25 cellular contexts compared by ENCODE assay signal in the genomic region with DNA sequence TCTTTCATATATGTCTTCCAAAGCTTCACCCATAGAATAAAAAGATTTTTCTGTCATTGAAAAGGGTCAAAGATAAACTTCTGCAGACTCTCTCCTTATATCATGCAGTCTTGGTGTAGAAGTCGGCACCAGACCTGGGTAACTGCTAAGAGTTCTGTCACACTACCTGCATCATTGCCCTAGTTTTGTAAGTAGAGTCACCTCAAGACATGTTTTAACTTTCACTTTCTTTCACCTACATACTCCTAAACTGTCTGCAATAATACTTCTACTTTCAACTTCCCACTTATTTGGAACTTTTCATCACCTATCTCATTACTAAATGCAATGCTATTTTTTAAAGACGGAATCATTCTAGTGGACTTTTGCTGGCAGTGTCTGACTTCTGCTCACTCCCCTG.
"Had no signal": no experiment of that assay in that cellular context is flagged by ENCODE, and none has a peak within 500 bp of the region (broad histone marks: within the 10 kb centered on the region; RNA-seq: fewer than 3 reads in every experiment).

No MANE protein-coding gene starts in this region.

- H3K27ac ChIP-seq: heart right ventricle, sigmoid colon, thoracic aorta, upper lobe of right lung had no signal

- H3K4me3 ChIP-seq: heart right ventricle, sigmoid colon, smooth muscle cell, thoracic aorta, upper lobe of right lung had no signal

- H3K27me3 ChIP-seq: heart right ventricle, sigmoid colon, upper lobe of right lung had no signal

- H3K9me3 ChIP-seq: sigmoid colon, thoracic aorta, upper lobe of right lung had no signal

- H3K4me2 ChIP-seq: smooth muscle cell had no signal

- ATAC-seq: activated CD4-positive, alpha-beta T cell treated with anti-CD3 and anti-CD28 coated beads for 36 hours; activated naive CD4-positive, alpha-beta T cell treated with anti-CD3 and anti-CD28 coated beads, Interleukin-2, amount 50 U/mL, for 72 hours; activated T-helper 17 cell treated with anti-CD3 and anti-CD28 coated beads, Interleukin-2, amount 50 U/mL, for 72 hours; heart right ventricle; left colon; natural killer cell treated with Interleukin-12 subunit alpha and Interleukin-12 subunit beta and Interleukin-15 and Interleukin-18, amount 100 ng/mL, for 72 hours; upper lobe of right lung had no signal

- H3K36me3 ChIP-seq: heart right ventricle, sigmoid colon, thoracic aorta, upper lobe of right lung had no signal

- DNase-seq: activated B cell treated with CpG ODN at 0.5 μM for 24 hours; activated CD4-positive, alpha-beta T cell treated with anti-CD3 and anti-CD28 coated beads for 36 hours; activated CD4-positive, alpha-beta T cell treated with anti-CD3 and anti-CD28 coated beads, Interleukin-2, amount 50 U/mL, for 4 hours; activated CD8-positive, alpha-beta memory T cell treated with anti-CD3 and anti-CD28 coated beads for 24 hours; activated CD8-positive, alpha-beta memory T cell treated with anti-CD3 and anti-CD28 coated beads, Interleukin-2, amount 50 U/mL, for 4 hours; activated T-cell treated with anti-CD3 and anti-CD28 coated beads, Interleukin-2, amount 50 U/mL, for 24 hours; aorta; caudate nucleus; effector CD8-positive, alpha-beta T cell; erythroblast; foreskin fibroblast; heart right ventricle; left colon; retina; sigmoid colon; stimulated activated CD4-positive, alpha-beta T cell treated with anti-CD3 and anti-CD28 coated beads, Interleukin-15, amount 100 ng/mL, for 24 hours; stimulated activated CD4-positive, alpha-beta T cell treated with anti-CD3 and anti-CD28 coated beads, Interleukin-2, amount 100 ng/mL, for 48 hours; stimulated activated CD8-positive, alpha-beta memory T cell treated with anti-CD3 and anti-CD28 coated beads, Interleukin-4, amount 100 ng/mL, for 48 hours; stimulated activated naive CD4-positive, alpha-beta T cell treated with Interleukin-2 at 50 U/mL for 16 hours; upper lobe of right lung had no signal

- H3K4me1 ChIP-seq: heart right ventricle, sigmoid colon, upper lobe of right lung had no signal
